8 cellular contexts compared by ENCODE assay signal in the genomic region with DNA sequence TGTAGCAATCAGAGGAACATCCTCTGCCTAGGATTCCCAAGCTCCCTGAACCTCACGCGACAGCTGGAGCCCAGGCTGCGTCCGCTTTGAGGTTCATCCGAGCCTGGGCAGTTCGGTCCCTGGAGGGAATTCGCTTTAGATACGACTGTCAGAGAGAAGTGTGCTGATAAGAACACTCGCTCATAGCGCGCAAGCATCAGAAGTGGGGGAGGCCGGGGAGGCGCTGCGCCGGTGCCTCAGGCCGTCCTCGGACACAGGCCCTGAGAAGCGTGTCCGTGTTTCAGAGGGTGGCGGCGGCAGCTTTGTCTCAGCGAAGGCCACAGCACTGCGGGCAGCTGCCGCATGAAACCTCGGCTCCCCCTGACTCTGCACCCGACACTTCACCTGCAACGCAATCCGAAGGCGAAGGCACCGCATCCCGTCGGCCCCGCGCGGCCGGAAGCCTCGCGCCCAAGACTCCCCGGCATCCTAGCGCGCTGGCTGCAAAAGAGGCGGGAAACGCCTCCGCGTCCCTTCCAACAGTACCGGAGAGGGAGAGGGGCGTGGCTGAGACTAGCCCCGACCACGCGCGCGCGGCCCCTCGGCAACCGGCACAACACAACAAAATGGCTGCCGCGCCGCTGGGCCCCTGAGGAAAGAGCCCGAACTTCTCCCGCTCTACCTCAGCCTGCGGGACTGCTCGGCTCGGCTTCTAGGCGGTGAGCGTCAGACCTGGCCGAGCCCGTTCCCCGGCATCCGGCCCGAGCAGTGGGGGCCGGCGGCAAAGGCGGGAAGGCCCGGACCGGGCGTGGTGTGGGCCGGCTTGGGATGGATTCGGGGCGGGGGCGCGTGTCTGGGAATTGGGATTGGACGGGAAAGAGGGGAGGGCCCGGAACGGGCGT. TPM values are rescaled to one million over a fixed set of nuclear protein-coding genes. Genes with fewer than 3 reads are reported as not detected.
A peak's percentile ranks its signal among the peaks of the same experiment; 100 is the strongest.
DNase-seq lines count a peak whose midpoint lies in the region; TF ChIP-seq lines count a peak whose summit lies in the region.

Gene CNTRL, plus strand, starts transcription at position 586 of the 881 bp plus-strand sequence. CDS start 13,372 bp downstream, outside the sequence.

- H3K27ac Mint-ChIP-seq in neural progenitor cell = peak within 1 kb of the TSS; percentile 96

- DNase-seq in GF-D8 (lab: John Stamatoyannopoulos, UW) (peak; percentile 81), HEK293T (ENCODE audit: extremely low spot score) (peak; percentile 86), MV-4-11 (lab: John Stamatoyannopoulos, UW) (peak; percentile 89), SJCRH30 (peak; percentile 97), activated gamma-delta T cell treated with Interleukin-2 at 50 U/mL for 16 hours (peak; percentile 73), fibroblast of villous mesenchyme (ENCODE audit: low read depth) (peak; percentile 85), neural progenitor cell (ENCODE audit: low spot score) (peak; percentile 96)

- H3K36me3 ChIP-seq in SJCRH30 = no peaks in the 10 kb centered on the region
- H3K36me3 ChIP-seq in neural progenitor cell = no peaks in the 10 kb centered on the region
- no peaks in the 10 kb centered on the region for H3K36me3 ChIP-seq in stomach smooth muscle (ENCODE audit: control insufficient read depth in 2 of 2, insufficient read depth in 2 of 2, low read length in 2 of 2)

- H3K36me3 Mint-ChIP-seq in neural progenitor cell = peaks cover 4% of the 10 kb centered on the region

- peaks cover 6% of the 10 kb centered on the region for H3K9me3 Mint-ChIP-seq in neural progenitor cell

- H3K4me3 ChIP-seq in SJCRH30 = peak within 1 kb of the TSS; percentile 95
- peak within 1 kb of the TSS; percentile 81 for H3K4me3 ChIP-seq in fibroblast of villous mesenchyme (ENCODE audit: low read depth, low read length)
- peak within 1 kb of the TSS; percentile 68 for H3K4me3 ChIP-seq in neural progenitor cell
- H3K4me3 ChIP-seq in stomach smooth muscle (ENCODE audit: low read length in 2 of 2) = peak within 1 kb of the TSS; percentile 76 to 85

- H3K27me3 ChIP-seq in SJCRH30 (no peaks in the 10 kb centered on the region), neural progenitor cell (peaks cover 49% of the 10 kb centered on the region), stomach smooth muscle (ENCODE audit: control insufficient read depth in 1 of 2, insufficient read depth in 2 of 2, low read length in 2 of 2) (no peaks in the 10 kb centered on the region)

- H3K4me3 Mint-ChIP-seq in neural progenitor cell = peak within 1 kb of the TSS; percentile 94

- H3K27me3 Mint-ChIP-seq in neural progenitor cell (ENCODE audit: insufficient read depth, low read depth) = peaks cover 4% of the 10 kb centered on the region

- CTCF ChIA-PET in HEK293T (lab: Yijun Ruan, JAX) = no interaction called here

- H2AFZ ChIP-seq in neural progenitor cell (replicated peaks) = peak within 1 kb of the TSS; percentile 91

- peak within 1 kb of the TSS; percentile 98 for H3K27ac ChIP-seq in SJCRH30
- peak within 1 kb of the TSS; percentile 60 for H3K27ac ChIP-seq in neural progenitor cell
- H3K27ac ChIP-seq in stomach smooth muscle (ENCODE audit: low read length) = peak within 1 kb of the TSS; percentile 88

- no peaks in the 10 kb centered on the region for H4K20me1 ChIP-seq in neural progenitor cell (ENCODE audit: low read depth)

- TF ChIP-seq CTCF in fibroblast of villous mesenchyme (IDR thresholded peaks at IDR 0.05; ENCODE audit: insufficient read depth, low read depth, low read length) (no peak), neural progenitor cell (IDR thresholded peaks at IDR 0.05) (no peak)

- H3K4me1 Mint-ChIP-seq in neural progenitor cell = peaks cover 10% of the 10 kb centered on the region

- H3K4me1 ChIP-seq in SJCRH30 (peaks cover 4% of the 10 kb centered on the region), neural progenitor cell (peaks cover 10% of the 10 kb centered on the region), stomach smooth muscle (ENCODE audit: control insufficient read depth, insufficient read depth, low read length) (peaks cover 11% of the 10 kb centered on the region)

- H3K79me2 ChIP-seq in neural progenitor cell (ENCODE audit: low read depth) = peaks cover 6% of the 10 kb centered on the region

- H3F3A ChIP-seq in neural progenitor cell (ENCODE audit: low read depth) = peaks cover 34% of the 10 kb centered on the region

- POLR2A ChIA-PET in HEK293T (lab: Yijun Ruan, JAX) = no interaction called here

- peak within 1 kb of the TSS; percentile 81 for H3K4me2 ChIP-seq in neural progenitor cell

- H3K9ac ChIP-seq in neural progenitor cell (peak within 1 kb of the TSS; percentile 36), stomach smooth muscle (ENCODE audit: low read length in 2 of 2) (peak within 1 kb of the TSS; percentile 63 to 90)

- H3K9me3 ChIP-seq in SJCRH30 (replicated peaks) = no peaks in the 10 kb centered on the region
- no peaks in the 10 kb centered on the region for H3K9me3 ChIP-seq in neural progenitor cell (ENCODE audit: low read depth)
- H3K9me3 ChIP-seq in stomach smooth muscle (ENCODE audit: control insufficient read depth in 2 of 2, low read length in 2 of 2) = no peaks in the 10 kb centered on the region

TF ChIP-seq in HEK293T, 16 proteins besides CTCF, POLR2A, EP300 and RAD21:
- TF ChIP-seq SUZ12 (IDR thresholded peaks at IDR 0.05) (no peak), L3MBTL2 (conservative IDR thresholded peaks at IDR 0.05) (peak; percentile 100)

RNA-seq across cellular contexts. Expression of gene CNTRL, which starts in this region (rescaled TPM):
- total RNA-seq in SJCRH30 (2014; rRNA removed; shearing (Covaris generic)) = 32.8 and 40.6 TPM in 2 replicates
- 5.8 and 6.5 TPM in 2 replicates for total RNA-seq in fibroblast of villous mesenchyme
- 29.2 and 45.4 TPM in 2 replicates for total RNA-seq in neural progenitor cell (ENCODE audit: low replicate concordance)

Comparison
In these comparisons a context has a peak if more than half of its experiments do, and no peak if none do; other contexts are left out.
1. Peak in every context shown above with its lines: DNase-seq, H3K4me3 ChIP-seq and H3K27ac ChIP-seq.